Comparison of ENCODE assay signal across 21 cellular contexts in genomic region chrX:45036161-45036560, GRCh38.
"Had no signal": no experiment of that assay in that cellular context is flagged by ENCODE, and none has a peak within 500 bp of the region (broad histone marks: within the 10 kb centered on the region; RNA-seq: fewer than 3 reads in every experiment).

No MANE protein-coding gene starts in this region.

- FAIRE-seq: RCC 7860 had no signal

- H3K4me3 Mint-ChIP-seq: IgD-negative memory B cell, T-cell had no signal

- ATAC-seq: T-cell had no signal

- H3K27me3 Mint-ChIP-seq: IgD-negative memory B cell, T-cell had no signal

- H3K9ac ChIP-seq: SK-N-SH had no signal

- H3K9me3 ChIP-seq: SK-N-SH had no signal

- H3K9me3 Mint-ChIP-seq: T-cell had no signal

- H3K4me2 ChIP-seq: SK-N-SH had no signal

- H3K27ac Mint-ChIP-seq: IgD-negative memory B cell, T-cell had no signal

- DNase-seq: KBM-7, MV-4-11, NCI-H1048, NCI-H1105, NCI-H1417, NCI-H1436 treated with DMSO at 0.1 percent for 48 hours, NCI-H1694, NCI-H1930, NCI-H2081, NCI-H2107, NCI-H2227 treated with DMSO at 0.1 percent for 48 hours, NCI-H524, NCI-H526 treated with DMSO at 0.1 percent for 48 hours, NCI-H774, Right ventricle myocardium superior, RPMI8226, SK-N-SH, SW 1271, T-cell had no signal
